Comparison of ENCODE assay signal across 1 cellular context in genomic region chr19:8452446-8453123, GRCh38.
TF ChIP-seq lines count a peak whose summit lies in the region.

No MANE protein-coding gene starts in this region.

TF ChIP-seq in GM12878, 131 proteins besides CTCF, POLR2A, EP300 and RAD21:
- no peak for TF ChIP-seq IKZF2 (IDR thresholded peaks at IDR 0.05)
TF ChIP-seq in GM12878: peak in this region for 0.
